ENCODE assay signal across 22 cellular contexts in the genomic region with DNA sequence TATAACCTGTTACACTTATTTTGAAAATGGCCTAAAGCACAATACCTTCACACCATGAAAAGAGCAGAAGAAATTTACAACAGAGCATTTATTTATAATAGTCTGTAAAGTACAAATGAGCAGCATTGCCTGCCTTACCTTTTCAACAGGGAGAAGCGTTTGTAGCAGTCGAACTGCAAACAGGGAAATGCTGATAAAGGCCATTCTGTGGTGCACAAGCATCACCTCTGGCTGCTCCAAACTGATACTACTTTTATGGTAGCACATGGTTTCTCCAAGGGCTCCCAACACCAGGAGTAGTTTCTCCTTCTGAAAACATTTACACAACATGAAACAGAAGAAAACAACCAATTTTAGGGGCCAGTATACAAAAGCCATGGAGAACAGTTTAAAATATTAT.
"Had no signal": no experiment of that assay in that cellular context is flagged by ENCODE, and none has a peak within 500 bp of the region (broad histone marks: within the 10 kb centered on the region; RNA-seq: fewer than 3 reads in every experiment).

No MANE protein-coding gene starts in this region.

- H3K27ac ChIP-seq: HL-60, Peyer's patch, SJCRH30 had no signal

- H3K27me3 ChIP-seq: MG63, Peyer's patch, SJCRH30 had no signal

- H3K9me3 ChIP-seq: MG63, Peyer's patch, SJCRH30 had no signal

- ATAC-seq: PC-3, Right ventricle myocardium inferior, SK-N-SH treated with all-trans-retinoic acid at 6 μM for 48 hours had no signal

- DNase-seq: Karpas-422, KG1, MG63, NCI-H1092 treated with DMSO at 0.1 percent for 48 hours, NCI-H1436 treated with DMSO at 0.1 percent for 48 hours, NCI-H1694, NCI-H187 treated with DMSO at 0.1 percent for 48 hours, NCI-H2081, NCI-H2107, NCI-H2227 treated with DMSO at 0.1 percent for 48 hours, NCI-H524, NCI-H69, NCI-H774, PC-3, Peyer's patch, SHP77 treated with DMSO at 0.1 percent for 48 hours, SJCRH30, T-helper 1 cell had no signal

- FAIRE-seq: HTR-8/SVneo had no signal

- H3K4me3 ChIP-seq: MG63, Peyer's patch, SJCRH30 had no signal

- H3K4me1 ChIP-seq: Peyer's patch had no signal

- H3K36me3 ChIP-seq: Peyer's patch, SJCRH30 had no signal
